22 cellular contexts compared by ENCODE assay signal in the genomic region with DNA sequence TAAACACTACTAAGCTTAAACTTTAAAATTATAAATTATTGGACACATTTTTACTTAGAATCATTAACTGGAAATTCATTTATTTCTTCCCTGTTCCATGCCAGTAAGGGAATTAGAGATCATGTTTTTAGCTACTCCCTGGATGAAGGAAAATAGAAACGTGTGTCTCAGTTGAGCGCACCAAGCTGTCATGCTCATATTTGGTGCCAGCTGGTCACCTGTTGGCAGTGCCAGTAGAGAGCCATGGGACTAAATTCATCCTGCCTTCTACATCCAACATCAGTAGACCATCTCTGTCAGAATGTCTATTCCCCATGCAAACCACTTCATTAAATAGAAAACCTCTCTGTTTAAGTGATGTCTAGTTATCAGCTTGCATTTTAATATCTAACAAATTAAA. TPM values are rescaled to one million over a fixed set of nuclear protein-coding genes. Genes with fewer than 3 reads are reported as not detected.
"Had no signal": no experiment of that assay in that cellular context is flagged by ENCODE, and none has a peak within 500 bp of the region (broad histone marks: within the 10 kb centered on the region; RNA-seq: fewer than 3 reads in every experiment).

No MANE protein-coding gene starts in this region.

- H3K36me3 ChIP-seq: lower lobe of right lung, ovary, right atrium auricular region, right lobe of liver, tibial nerve, uterus had no signal

- H3K27me3 ChIP-seq: ovary, right atrium auricular region, right lobe of liver, tibial nerve, uterus had no signal

- DNase-seq: hippocampal formation; kidney glomerular epithelial cell; left cardiac atrium; lower lobe of right lung; mammary epithelial cell; mesenchymal stem cell; naive B cell; natural killer cell; nephron progenitor cell; ovary; right lobe of liver; stimulated activated CD4-positive, alpha-beta T cell treated with anti-CD3 and anti-CD28 coated beads, Interleukin-1b, Interleukin-23, amount 100 ng/mL, for 48 hours; stimulated activated CD4-positive, alpha-beta T cell treated with anti-CD3 and anti-CD28 coated beads, Interleukin-2, amount 100 ng/mL, for 48 hours; stimulated activated CD4-positive, alpha-beta T cell treated with anti-CD3 and anti-CD28 coated beads, Interleukin-4, amount 100 ng/mL, for 4 hours; stimulated activated CD8-positive, alpha-beta memory T cell treated with anti-CD3 and anti-CD28 coated beads, Interleukin-4, amount 100 ng/mL, for 48 hours; stimulated activated naive CD4-positive, alpha-beta T cell treated with Interleukin-2 at 50 U/mL for 16 hours; stimulated activated naive CD8-positive, alpha-beta T cell treated with anti-CD3 and anti-CD28 coated beads, Interleukin-15, amount 100 ng/mL, for 72 hours; uterus had no signal

- H3K4me3 ChIP-seq: lower lobe of right lung, ovary, right atrium auricular region, right lobe of liver, smooth muscle cell, tibial nerve, uterus had no signal

RNA-seq across cellular contexts. Expression of a gene that starts 17.4 kb away (rescaled TPM):
- total RNA-seq: pulmonary artery endothelial cell had no signal
